In genomic region chr15:34275721-34276120, GRCh38 we compare ENCODE assay signal across 25 cellular contexts.
"Had no signal": no experiment of that assay in that cellular context is flagged by ENCODE, and none has a peak within 500 bp of the region (broad histone marks: within the 10 kb centered on the region; RNA-seq: fewer than 3 reads in every experiment).

No MANE protein-coding gene starts in this region.

- H3K9me3 Mint-ChIP-seq: activated naive CD4-positive, alpha-beta T cell treated with anti-CD3 and anti-CD28 coated beads, Interleukin-2, amount 50 U/mL, for 24 hours; memory B cell; naive B cell; neural progenitor cell; T-helper 1 cell treated with Interleukin-12 subunit alpha and Interleukin-12 subunit beta and Interleukin-4 antibody, amounts not matched to agents 30 μg/mL and 1 μg/mL, for 36 hours had no signal

- DNase-seq: activated CD4-positive, alpha-beta T cell treated with anti-CD3 and anti-CD28 coated beads, Interleukin-2, amount 50 U/mL, for 1 hour; activated CD4-positive, CD25-positive, alpha-beta regulatory T cell treated with anti-CD3 and anti-CD28 coated beads, Interleukin-2, amount 50 U/mL, for 72 hours; activated gamma-delta T cell; amygdala; caudate nucleus; colonic mucosa; endodermal cell; heart right ventricle; kidney glomerular epithelial cell; left ventricle myocardium inferior; mucosa of descending colon; naive B cell; stimulated activated naive CD8-positive, alpha-beta T cell treated with anti-CD3 and anti-CD28 coated beads, Interleukin-15, amount 100 ng/mL, for 72 hours; transverse colon; uterus had no signal

- H3K27ac ChIP-seq: colonic mucosa, gastroesophageal sphincter, heart right ventricle, left ventricle myocardium inferior, neural progenitor cell, prostate gland, right atrium auricular region, skin epidermis, suprapubic skin, transverse colon, uterus, VCaP had no signal

- H3K9ac ChIP-seq: neural progenitor cell had no signal

- H3K4me1 Mint-ChIP-seq: endodermal cell, neural progenitor cell had no signal

- H2AFZ ChIP-seq: neural progenitor cell had no signal

- H3K27me3 Mint-ChIP-seq: activated naive CD4-positive, alpha-beta T cell treated with anti-CD3 and anti-CD28 coated beads, Interleukin-2, amount 50 U/mL, for 24 hours; memory B cell; naive B cell; stimulated activated naive CD8-positive, alpha-beta T cell treated with anti-CD3 and anti-CD28 coated beads, Interleukin-15, amount 100 ng/mL, for 72 hours had no signal

- H3K27me3 ChIP-seq: colonic mucosa, gastroesophageal sphincter, heart right ventricle, neural progenitor cell, right atrium auricular region, suprapubic skin, transverse colon, uterus had no signal

- H3K36me3 ChIP-seq: colonic mucosa, neural progenitor cell, prostate gland, right atrium auricular region, transverse colon, uterus had no signal

- H3K36me3 Mint-ChIP-seq: neural progenitor cell had no signal

- H3K27ac Mint-ChIP-seq: endodermal cell; memory B cell; neural progenitor cell; stimulated activated naive CD8-positive, alpha-beta T cell treated with anti-CD3 and anti-CD28 coated beads, Interleukin-15, amount 100 ng/mL, for 72 hours; T-helper 1 cell treated with Interleukin-12 subunit alpha and Interleukin-12 subunit beta and Interleukin-4 antibody, amounts not matched to agents 30 μg/mL and 1 μg/mL, for 36 hours had no signal

- H3K4me1 ChIP-seq: colonic mucosa, gastroesophageal sphincter, neural progenitor cell, prostate gland, right atrium auricular region, suprapubic skin, transverse colon, uterus had no signal

- H3K4me2 ChIP-seq: neural progenitor cell had no signal

- H3K9me3 ChIP-seq: colonic mucosa, gastroesophageal sphincter, heart right ventricle, left ventricle myocardium inferior, mucosa of descending colon, prostate gland, right atrium auricular region, suprapubic skin, transverse colon, uterus had no signal

- H3K4me3 ChIP-seq: colonic mucosa, gastroesophageal sphincter, heart right ventricle, left ventricle myocardium inferior, mucosa of descending colon, neural progenitor cell, prostate gland, right atrium auricular region, skin epidermis, suprapubic skin, transverse colon, uterus had no signal

- H3K4me3 Mint-ChIP-seq: activated naive CD4-positive, alpha-beta T cell treated with anti-CD3 and anti-CD28 coated beads, Interleukin-2, amount 50 U/mL, for 24 hours; endodermal cell; memory B cell; naive B cell; neural progenitor cell; stimulated activated naive CD8-positive, alpha-beta T cell treated with anti-CD3 and anti-CD28 coated beads, Interleukin-15, amount 100 ng/mL, for 72 hours; T-helper 1 cell treated with Interleukin-12 subunit alpha and Interleukin-12 subunit beta and Interleukin-4 antibody, amounts not matched to agents 30 μg/mL and 1 μg/mL, for 36 hours had no signal
